ENCODE assay signal across 1 cellular context in genomic region chr2:134207589-134208209, GRCh38.
TF ChIP-seq lines count a peak whose summit lies in the region.

No MANE protein-coding gene starts in this region.

TF ChIP-seq in GM12878, 131 proteins besides CTCF, POLR2A, EP300 and RAD21 (continued from another document):
- peak; percentile 43; the same call in 1 of the 2 replicates for TF ChIP-seq YY1 (IDR thresholded peaks at IDR 0.05; ENCODE audit: low read depth, low read length)
